19 cellular contexts compared by ENCODE assay signal in the genomic region with DNA sequence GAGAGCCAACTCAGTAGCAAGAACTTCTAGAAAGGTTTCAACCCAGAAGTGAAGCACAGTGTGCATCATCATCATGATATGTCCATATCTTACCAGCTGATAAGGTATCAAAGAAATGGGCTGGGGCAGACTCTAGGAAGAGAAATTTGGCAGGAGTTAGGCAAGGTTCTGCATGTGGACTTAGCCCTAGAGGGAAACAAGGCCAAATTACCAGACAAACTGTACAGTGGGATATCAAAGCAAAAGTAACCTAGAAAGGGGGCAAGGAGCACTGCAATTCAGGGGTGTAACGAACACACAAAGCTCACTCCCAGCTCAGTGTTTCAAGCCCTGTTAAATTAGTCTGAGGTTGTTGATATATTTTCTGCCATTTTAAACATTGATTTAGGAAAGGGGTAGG.
DNase-seq lines count a peak whose midpoint lies in the region; ATAC-seq, FAIRE-seq and TF ChIP-seq lines count a peak whose summit lies in the region.
"Had no signal": no experiment of that assay in that cellular context is flagged by ENCODE, and none has a peak within 500 bp of the region (broad histone marks: within the 10 kb centered on the region; RNA-seq: fewer than 3 reads in every experiment).

No MANE protein-coding gene starts in this region.

- H2BK12ac ChIP-seq in H1 (ENCODE audit: low read depth, low read length), result no peak overlapping the region
- no peak overlapping the region for H2BK12ac ChIP-seq in neuronal stem cell (ENCODE audit: low read length)

- intact Hi-C loops in right lobe of liver (cut with DNase I), result no loop called here

- no peak overlapping the region for H3K4me2 ChIP-seq in A549
- no peak overlapping the region for H3K4me2 ChIP-seq in H1 (ENCODE audit: insufficient read depth in 1 of 2, low read depth in 2 of 2, low read length in 2 of 2)
- no peak overlapping the region for H3K4me2 ChIP-seq in neuronal stem cell (ENCODE audit: insufficient read depth, low read length, poor library complexity, severe bottlenecking)
- H3K4me2 ChIP-seq: BLaER1 treated with 17β-estradiol and CSF1 and Interleukin-3, amounts not matched to agents 10 nM and 100 nM had no signal

- TF ChIP-seq EP300 in A549 (IDR thresholded peaks at IDR 0.05) (no peak), H1 (IDR thresholded peaks at IDR 0.05; ENCODE audit: borderline replicate concordance in 1 of 2, low read depth in 2 of 2, low read length in 2 of 2) (no peak)

- H3K9me3 ChIP-seq in A549 (no peaks in the 10 kb centered on the region), H1 (ENCODE audit: insufficient read depth in 2 of 2, low read depth in 1 of 2, low read length in 1 of 2) (no peaks in the 10 kb centered on the region), right lobe of liver (no peaks in the 10 kb centered on the region), neuronal stem cell (replicated peaks in 1 of 2; ENCODE audit: control insufficient read depth in 2 of 2, insufficient read depth in 1 of 2, low read depth in 1 of 2, low read length in 2 of 2) (no peaks in the 10 kb centered on the region)
- H3K9me3 ChIP-seq: BLaER1 treated with 17β-estradiol and CSF1 and Interleukin-3, amounts not matched to agents 10 nM and 100 nM had no signal

- H4K5ac ChIP-seq in H1 (ENCODE audit: insufficient read length, low read depth, low read length), result no peak overlapping the region

- H2AK5ac ChIP-seq in H1 (ENCODE audit: low read depth, low read length) (no peak overlapping the region), neuronal stem cell (ENCODE audit: low read depth, low read length) (no peak overlapping the region)

- H2BK5ac ChIP-seq in H1 (ENCODE audit: low read depth, low read length) (no peak overlapping the region), neuronal stem cell (ENCODE audit: low read length) (no peak overlapping the region)

- H4K8ac ChIP-seq in H1 (ENCODE audit: extremely low read depth, insufficient read depth, low read length) (no peak overlapping the region), neuronal stem cell (ENCODE audit: low read depth, low read length) (no peak overlapping the region)

- no peaks in the 10 kb centered on the region for H3K23me2 ChIP-seq in H1 (ENCODE audit: low read depth, low read length)

- no peak overlapping the region for H3K4ac ChIP-seq in H1 (replicated peaks; ENCODE audit: insufficient read length, low read depth, low read length)
- no peak overlapping the region for H3K4ac ChIP-seq in neuronal stem cell (ENCODE audit: low read length)

- FAIRE-seq in A549 (lab: Jason Lieb, UNC) (peak; percentile 59), H1 (lab: Jason Lieb, UNC) (peak; percentile 50), D721Med (lab: Jason Lieb, UNC) (no peak)
- FAIRE-seq: G401.6, GM12891, GM18507, H54 had no signal

- no peak overlapping the region for H2BK20ac ChIP-seq in H1 (ENCODE audit: low read length)

- H3K79me2 ChIP-seq in H1 (ENCODE audit: control insufficient read depth in 1 of 2, insufficient read depth in 2 of 2, low read length in 2 of 2), result no peaks in the 10 kb centered on the region

- ATAC-seq in A549 (no peak), right lobe of liver (peak; percentile 34 to 67 (median 56)), HG03108 (IDR thresholded peaks at IDR 0.05; ENCODE audit: unreplicated experiment) (no peak)
- ATAC-seq: CD8-positive, alpha-beta T cell had no signal

- H3K4me3 ChIP-seq in A549 (no peak overlapping the region), H1 (ENCODE audit: extremely low read depth in 1 of 4, insufficient read depth in 2 of 4, low read depth in 3 of 4, low read length in 4 of 4) (no peak overlapping the region), right lobe of liver (no peak overlapping the region), neuronal stem cell (ENCODE audit: low read length in 2 of 2) (no peak overlapping the region)
- H3K4me3 ChIP-seq: BLaER1 treated with 17β-estradiol and CSF1 and Interleukin-3, amounts not matched to agents 10 nM and 100 nM; GM23248 had no signal

- no peak overlapping the region for H3K56ac ChIP-seq in H1 (replicated peaks; ENCODE audit: insufficient read length, low read depth, low read length)

- H3K4me1 ChIP-seq in A549 (no peaks in the 10 kb centered on the region), H1 (replicated peaks in 1 of 4; ENCODE audit: control insufficient read depth in 3 of 4, insufficient read depth in 4 of 4, low read length in 3 of 4) (0 out of 7 replicates have a peak, but pooled peaks cover 0 to 2% (median 0%) of the 10 kb centered on the region in 4 experiments), right lobe of liver (peaks cover 0 to 4% (median 0%) of the 10 kb centered on the region in 4 donors), neuronal stem cell (ENCODE audit: control insufficient read depth in 2 of 2, insufficient read depth in 1 of 2, low read depth in 1 of 2, low read length in 2 of 2) (peaks cover 2 to 6% of the 10 kb centered on the region in 2 donors)
- H3K4me1 ChIP-seq: BLaER1 treated with 17β-estradiol and CSF1 and Interleukin-3, amounts not matched to agents 10 nM and 100 nM had no signal

- no peaks in the 10 kb centered on the region for H3K79me1 ChIP-seq in H1 (ENCODE audit: low read depth, low read length)
- H3K79me1 ChIP-seq in neuronal stem cell (ENCODE audit: low read depth, low read length), result no peaks in the 10 kb centered on the region

- 60% methylated on average over 1 of the region's 1 CpG for WGBS in A549 (ENCODE audit: missing lambda C conversion rate)
- 75% methylated on average over 1 of the region's 1 CpG; no CpG with 5 or more reads in 1 of the 2 experiments for WGBS in H1 (ENCODE audit: extremely low coverage in 1 of 2, insufficient coverage in 1 of 2, insufficient read length in 1 of 2, insufficient replicate concordance in 2 of 2, low coverage in 1 of 2, low lambda C conversion rate in 2 of 2, missing lambda C conversion rate in 1 of 2), 2 experiments
- WGBS in right lobe of liver (ENCODE audit: insufficient coverage, low coverage, low lambda C conversion rate, missing lambda C conversion rate), result 13% methylated on average over 1 of the region's 1 CpG
- WGBS in neuronal stem cell (ENCODE audit: extremely low coverage in 2 of 2, insufficient read length in 2 of 2, insufficient replicate concordance in 1 of 2), 2 donors, result no CpG with 5 or more reads among the region's 1 CpG

- TF ChIP-seq POLR2A in A549 (IDR thresholded peaks at IDR 0.05; ENCODE audit: low read length) (no peak), H1 (IDR thresholded peaks at IDR 0.05; ENCODE audit: control extremely low read depth in 1 of 2, low read depth in 2 of 2, low read length in 2 of 2) (no peak), right lobe of liver (IDR thresholded peaks at IDR 0.05) (no peak)

- H3K36me3 ChIP-seq in H1 (ENCODE audit: control insufficient read depth in 2 of 4, insufficient read depth in 4 of 4, low read length in 3 of 4), result no peaks in the 10 kb centered on the region
- H3K36me3 ChIP-seq in right lobe of liver, result no peaks in the 10 kb centered on the region
- H3K36me3 ChIP-seq in neuronal stem cell (replicated peaks in 1 of 2; ENCODE audit: control insufficient read depth in 2 of 2, insufficient read depth in 2 of 2, low read length in 2 of 2), result no peaks in the 10 kb centered on the region
- H3K36me3 ChIP-seq: BLaER1 treated with 17β-estradiol and CSF1 and Interleukin-3, amounts not matched to agents 10 nM and 100 nM had no signal

- H4K91ac ChIP-seq in H1 (replicated peaks; ENCODE audit: insufficient read length, low read length) (no peak overlapping the region), neuronal stem cell (ENCODE audit: low read depth, low read length, poor library complexity) (no peak overlapping the region)

- H3K27me3 ChIP-seq in H1 (replicated peaks in 1 of 4; ENCODE audit: control insufficient read depth in 3 of 4, extremely low read depth in 1 of 4, insufficient read depth in 3 of 4, low read length in 3 of 4), result no peaks in the 10 kb centered on the region
- no peaks in the 10 kb centered on the region for H3K27me3 ChIP-seq in right lobe of liver
- no peaks in the 10 kb centered on the region for H3K27me3 ChIP-seq in neuronal stem cell (ENCODE audit: control insufficient read depth in 3 of 3, insufficient read depth in 3 of 3, low read depth in 1 of 3, low read length in 3 of 3)

- no peak overlapping the region for H2AFZ ChIP-seq in H1 (ENCODE audit: low read length)
- H2AFZ ChIP-seq in neuronal stem cell (ENCODE audit: low read length), result no peak overlapping the region
- H2AFZ ChIP-seq: GM23248 had no signal

- TF ChIP-seq CTCF in A549 (IDR thresholded peaks at IDR 0.05) (no peak), H1 (IDR thresholded peaks at IDR 0.05; ENCODE audit: control extremely low read depth in 1 of 3, insufficient read depth in 1 of 3, low read depth in 1 of 3, low read length in 3 of 3) (no peak), right lobe of liver (IDR thresholded peaks at IDR 0.05) (no peak), D721Med (IDR thresholded peaks at IDR 0.05; ENCODE audit: insufficient read depth, missing control alignments) (no peak)

- POLR2A ChIA-PET in A549 (lab: Yijun Ruan, JAX) (no interaction called here), H1 (lab: Charles Lee; ENCODE audit: partially characterized antibody) (interaction anchor here (1.2 kb wide), 1 partner anchor 10 kb away, joined by 4 read pairs; no protein-coding TSS in a partner anchor)

- CTCF ChIA-PET in A549 (lab: Yijun Ruan, JAX) (interaction anchor here (1.0 kb wide), 1 partner anchor 8 kb away, joined by 3 read pairs; no protein-coding TSS in a partner anchor), H1 (lab: Charles Lee; ENCODE audit: partially characterized antibody) (interaction anchor here (1.0 to 2.9 kb wide), 16 partner anchors 10 to 149 kb away, joined by 3 to 11 read pairs (median 6); no protein-coding TSS in a partner anchor)

- no peak overlapping the region for H3K14ac ChIP-seq in H1 (ENCODE audit: insufficient read length)
- no peak overlapping the region for H3K14ac ChIP-seq in neuronal stem cell (ENCODE audit: low read length)

- TF ChIP-seq RAD21 in A549 (conservative IDR thresholded peaks at IDR 0.05 in 1 of 2, IDR thresholded peaks at IDR 0.05 in 1 of 2) (no peak), H1 (IDR thresholded peaks at IDR 0.05 in 1 of 2, conservative IDR thresholded peaks at IDR 0.05 in 1 of 2; ENCODE audit: low read depth in 2 of 2, low read length in 2 of 2) (no peak)

- no peak overlapping the region for H3K23ac ChIP-seq in H1 (ENCODE audit: insufficient read length)
- no peak overlapping the region for H3K23ac ChIP-seq in neuronal stem cell (ENCODE audit: low read depth, low read length, poor library complexity)

- H2BK120ac ChIP-seq in H1 (replicated peaks; ENCODE audit: low read depth, low read length) (no peak overlapping the region), neuronal stem cell (ENCODE audit: low read depth, low read length) (no peak overlapping the region)

- no peak overlapping the region for H3K9ac ChIP-seq in H1 (replicated peaks in 1 of 4; ENCODE audit: extremely low read depth in 1 of 4, low read depth in 3 of 4, low read length in 3 of 4)
- H3K9ac ChIP-seq in neuronal stem cell (ENCODE audit: low read depth, low read length, poor library complexity), result no peak overlapping the region
- H3K9ac ChIP-seq: BLaER1 treated with 17β-estradiol and CSF1 and Interleukin-3, amounts not matched to agents 10 nM and 100 nM; GM23248 had no signal

- no peaks in the 10 kb centered on the region for H4K20me1 ChIP-seq in H1 (replicated peaks in 1 of 2; ENCODE audit: control insufficient read depth in 1 of 2, insufficient read depth in 2 of 2, low read length in 2 of 2)

- H3K18ac ChIP-seq in H1 (ENCODE audit: extremely low read depth, low read length) (no peak overlapping the region), neuronal stem cell (ENCODE audit: low read length) (no peak overlapping the region)

- no peak overlapping the region for H2BK15ac ChIP-seq in H1 (ENCODE audit: low read length)
- H2BK15ac ChIP-seq in neuronal stem cell (ENCODE audit: low read length), result no peak overlapping the region

- H3K27ac ChIP-seq in A549, result no peak overlapping the region
- H3K27ac ChIP-seq in H1 (ENCODE audit: low read depth, low read length), result no peak overlapping the region
- no peak overlapping the region for H3K27ac ChIP-seq in right lobe of liver
- H3K27ac ChIP-seq in neuronal stem cell (replicated peaks; ENCODE audit: low read length), result peak overlapping the region; percentile 6
- H3K27ac ChIP-seq: BLaER1 treated with 17β-estradiol and CSF1 and Interleukin-3, amounts not matched to agents 10 nM and 100 nM; GM23248; HL-60 had no signal

- no peak for DNase-seq in A549 (ENCODE audit: low read depth in 1 of 2, low spot score in 1 of 2)
- DNase-seq in H1 (ENCODE audit: low read depth in 1 of 2, low spot score in 2 of 2), result no peak
- no peak for DNase-seq in right lobe of liver
- no peak for DNase-seq in neuronal stem cell (ENCODE audit: low spot score)
- no peak for DNase-seq in D721Med (ENCODE audit: insufficient read length, low spot score)
- no peak for DNase-seq in DMS 273 (lab: John Stamatoyannopoulos, UW; ENCODE audit: unreplicated experiment)
- DNase-seq: 8988T; Calu3; CD8-positive, alpha-beta T cell; GM23248; HCEC 1CT; IMR-90 had no signal

Comparison
In these comparisons a context has a peak if more than half of its experiments do, and no peak if none do; other contexts are left out.
1. ATAC-seq: peak in right lobe of liver (4 of 4); none in A549 (0 of 2) and HG03108 (single experiment).